Comparison of ENCODE assay signal across 1 cellular context in genomic region chr11:32817181-32817842, GRCh38.
TF ChIP-seq lines count a peak whose summit lies in the region.

No MANE protein-coding gene starts in this region.

TF ChIP-seq in SK-N-SH treated with all-trans-retinoic acid at 6 μM for 48 hours, 23 proteins besides CTCF, POLR2A, EP300 and RAD21:
- TF ChIP-seq TCF4 (CRISPR knock-in tag; IDR thresholded peaks at IDR 0.05; ENCODE audit: borderline replicate concordance) = no peak
- no peak for TF ChIP-seq PPARA (CRISPR knock-in tag; IDR thresholded peaks at IDR 0.05; ENCODE audit: borderline replicate concordance)
